In the genomic region with DNA sequence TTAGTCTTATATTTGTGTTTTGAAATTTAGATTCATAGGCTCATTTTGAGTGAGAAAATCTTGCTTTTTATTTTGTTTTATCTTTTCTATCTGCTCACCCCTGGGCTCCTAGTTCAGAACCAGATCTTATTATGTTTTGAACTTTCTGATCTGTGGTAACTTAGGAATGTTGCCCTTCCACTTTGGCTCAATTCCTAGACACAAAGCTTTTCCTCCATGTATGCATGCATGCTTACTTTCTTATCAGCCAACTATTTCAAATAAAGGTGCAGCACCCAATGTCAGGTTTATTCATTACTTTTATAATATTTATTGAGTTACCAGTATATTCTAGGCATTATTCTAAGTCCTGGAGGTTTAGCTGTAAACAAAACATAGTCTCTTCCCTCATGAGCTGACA, we compare ENCODE assay signal across 16 cellular contexts.
A peak's percentile ranks its signal among the peaks of the same experiment; 100 is the strongest.
DNase-seq lines count a peak whose midpoint lies in the region; ATAC-seq, FAIRE-seq and TF ChIP-seq lines count a peak whose summit lies in the region.
"Had no signal": no experiment of that assay in that cellular context is flagged by ENCODE, and none has a peak within 500 bp of the region (broad histone marks: within the 10 kb centered on the region; RNA-seq: fewer than 3 reads in every experiment).

No MANE protein-coding gene starts in this region.

- H3K27ac ChIP-seq in hepatocyte: peak overlapping the region; percentile 26
- H3K27ac ChIP-seq: BLaER1, GM23248 had no signal

- ATAC-seq in GM19324 (IDR thresholded peaks at IDR 0.05; ENCODE audit: low FRiP score, unreplicated experiment): no peak

- no peaks in the 10 kb centered on the region for H4K20me1 ChIP-seq in hepatocyte (ENCODE audit: insufficient read depth, poor library complexity, severe bottlenecking)
- H4K20me1 ChIP-seq: BLaER1 had no signal

- H3K36me3 ChIP-seq in hepatocyte (replicated peaks; ENCODE audit: insufficient read depth, low read depth): no peaks in the 10 kb centered on the region
- H3K36me3 ChIP-seq: BLaER1, HAP-1 had no signal

- no peak overlapping the region for H3K4me3 ChIP-seq in hepatocyte
- H3K4me3 ChIP-seq: BLaER1, GM23248, HAP-1 had no signal

- peak; percentile 11 for DNase-seq in SIG-M5 treated with dmso at 0.1 percent for 504 hours (lab: John Stamatoyannopoulos, UW; ENCODE audit: unreplicated experiment)
- DNase-seq in SIG-M5 (lab: John Stamatoyannopoulos, UW): no peak
- no peak for DNase-seq in hepatocyte (ENCODE audit: low spot score)
- peak; percentile 15 for DNase-seq in mucosa of gallbladder (ENCODE audit: low spot score)
- DNase-seq in NCI-H524 (lab: John Stamatoyannopoulos, UW): no peak
- no peak for DNase-seq in DMS 273 (lab: John Stamatoyannopoulos, UW; ENCODE audit: unreplicated experiment)
- DNase-seq in GM12892 (ENCODE audit: insufficient read length): no peak
- DNase-seq: 8988T; CD4-positive, alpha-beta memory T cell; DMS 273 treated with DMSO at 0.1 percent for 48 hours; DMS79; GDM1; GM23248 had no signal

- no peaks in the 10 kb centered on the region for H3K79me2 ChIP-seq in hepatocyte

- TF ChIP-seq CTCF in hepatocyte (IDR thresholded peaks at IDR 0.05; ENCODE audit: poor library complexity): no peak

- H3K9me2 ChIP-seq in hepatocyte (replicated peaks; ENCODE audit: insufficient read depth): no peaks in the 10 kb centered on the region

- TF ChIP-seq POLR2A in GM12892 (IDR thresholded peaks at IDR 0.05; ENCODE audit: low read depth, low read length): no peak

- no peak overlapping the region for H3K4me2 ChIP-seq in hepatocyte
- H3K4me2 ChIP-seq: BLaER1 had no signal

- H2AFZ ChIP-seq in hepatocyte: no peak overlapping the region
- H2AFZ ChIP-seq: GM23248 had no signal

- no peak for FAIRE-seq in GM12892 (lab: Jason Lieb, UNC)

- no peaks in the 10 kb centered on the region for H3K9me3 ChIP-seq in hepatocyte (ENCODE audit: low read depth)
- H3K9me3 ChIP-seq: BLaER1, HAP-1 had no signal

- no peaks in the 10 kb centered on the region for H3K4me1 ChIP-seq in hepatocyte (ENCODE audit: insufficient read depth)
- H3K4me1 ChIP-seq: BLaER1, HAP-1 had no signal

- H3K27me3 ChIP-seq in hepatocyte: no peaks in the 10 kb centered on the region
- H3K27me3 ChIP-seq: BLaER1 had no signal

Comparison
In these comparisons a context has a peak if more than half of its experiments do, and no peak if none do; other contexts are left out.
1. DNase-seq: peak in SIG-M5 treated with dmso at 0.1 percent for 504 hours (single experiment) and mucosa of gallbladder (single experiment); none in SIG-M5 (single experiment), hepatocyte (single experiment), NCI-H524 (0 of 2), DMS 273 (single experiment) and GM12892 (single experiment).